11 cellular contexts compared by ENCODE assay signal in the genomic region with DNA sequence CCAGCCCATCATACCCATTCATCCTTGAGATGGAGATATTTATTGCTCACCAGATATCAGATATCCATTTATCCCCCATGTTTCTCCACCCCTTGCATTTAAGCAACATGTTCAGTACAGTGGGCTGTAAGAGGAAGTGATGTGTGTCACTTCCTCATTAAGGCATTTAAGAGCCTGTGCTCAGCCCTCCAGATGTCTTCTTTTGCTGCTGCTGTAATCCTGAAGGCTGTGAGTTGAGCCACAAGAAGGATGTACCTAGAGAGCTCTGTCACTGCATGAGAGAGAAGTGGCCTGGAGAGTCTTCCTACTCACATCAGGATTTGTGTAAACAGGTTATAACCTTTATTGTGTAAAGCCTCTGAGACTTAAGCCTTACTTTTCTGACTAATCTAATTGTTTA.
A peak's percentile ranks its signal among the peaks of the same experiment; 100 is the strongest.
DNase-seq lines count a peak whose midpoint lies in the region; ATAC-seq and TF ChIP-seq lines count a peak whose summit lies in the region.
"Had no signal": no experiment of that assay in that cellular context is flagged by ENCODE, and none has a peak within 500 bp of the region (broad histone marks: within the 10 kb centered on the region; RNA-seq: fewer than 3 reads in every experiment).

No MANE protein-coding gene starts in this region.

- peaks cover 5% of the 10 kb centered on the region for H3K9me3 Mint-ChIP-seq in activated B cell treated with CpG ODN at 0.5 μM for 24 hours
- H3K9me3 Mint-ChIP-seq in activated CD4-positive, alpha-beta memory T cell treated with anti-CD3 and anti-CD28 coated beads for 36 hours: no peaks in the 10 kb centered on the region
- H3K9me3 Mint-ChIP-seq in naive thymus-derived CD8-positive, alpha-beta T cell: peaks cover 0 to 18% (median 0%) of the 10 kb centered on the region in 9 donors
- H3K9me3 Mint-ChIP-seq: activated CD4-positive, alpha-beta T cell treated with anti-CD3 and anti-CD28 coated beads, Interleukin-2, amount 10 ng/mL, durations not matched to agents 24 days and 14 days had no signal

- H3K27me3 ChIP-seq in H7 (ENCODE audit: control insufficient read depth, insufficient read depth, low read length) (no peaks in the 10 kb centered on the region), mesendoderm (ENCODE audit: insufficient read depth, low read length, poor library complexity) (no peaks in the 10 kb centered on the region)

- DNase-seq in CD1c-positive myeloid dendritic cell (ENCODE audit: extremely low spot score): peak; percentile 40
- DNase-seq in KBM-7: peak; percentile 58
- DNase-seq in activated B cell treated with CpG ODN at 0.5 μM for 24 hours: no peak
- DNase-seq in activated CD4-positive, alpha-beta memory T cell treated with anti-CD3 and anti-CD28 coated beads for 36 hours: no peak
- DNase-seq in naive thymus-derived CD8-positive, alpha-beta T cell: no peak
- no peak for DNase-seq in H7
- no peak for DNase-seq in mesendoderm
- DNase-seq: activated CD4-positive, alpha-beta T cell treated with anti-CD3 and anti-CD28 coated beads, Interleukin-2, amount 10 ng/mL, durations not matched to agents 24 days and 14 days; NCI-H2081 treated with DMSO at 0.1 percent for 48 hours; right cardiac atrium had no signal

- no peak overlapping the region for H2AK5ac ChIP-seq in mesendoderm (ENCODE audit: low read length)

- no peak overlapping the region for H3K4me2 ChIP-seq in mesendoderm (ENCODE audit: low read length)

- H3K27ac ChIP-seq in mesendoderm (ENCODE audit: low read depth, low read length): no peak overlapping the region

- H3K4me1 Mint-ChIP-seq in activated B cell treated with CpG ODN at 0.5 μM for 24 hours: peaks cover 8% of the 10 kb centered on the region
- no peaks in the 10 kb centered on the region for H3K4me1 Mint-ChIP-seq in activated CD4-positive, alpha-beta memory T cell treated with anti-CD3 and anti-CD28 coated beads for 36 hours (ENCODE audit: low read depth)
- H3K4me1 Mint-ChIP-seq in naive thymus-derived CD8-positive, alpha-beta T cell: peaks cover 0 to 6% (median 0%) of the 10 kb centered on the region in 4 donors
- H3K4me1 Mint-ChIP-seq: activated CD4-positive, alpha-beta T cell treated with anti-CD3 and anti-CD28 coated beads, Interleukin-2, amount 10 ng/mL, durations not matched to agents 24 days and 14 days had no signal

- POLR2A ChIA-PET in activated B cell treated with CpG ODN at 0.5 μM for 24 hours (lab: Charles Lee): no interaction called here
- POLR2A ChIA-PET in activated CD4-positive, alpha-beta memory T cell treated with anti-CD3 and anti-CD28 coated beads for 36 hours (lab: Charles Lee): no interaction called here
- POLR2A ChIA-PET in naive thymus-derived CD8-positive, alpha-beta T cell (lab: Charles Lee): no interaction called here

- no peak overlapping the region for H4K8ac ChIP-seq in mesendoderm (ENCODE audit: low read depth, low read length)

- CTCF ChIA-PET in activated B cell treated with CpG ODN at 0.5 μM for 24 hours (lab: Charles Lee): no interaction called here
- CTCF ChIA-PET in activated CD4-positive, alpha-beta memory T cell treated with anti-CD3 and anti-CD28 coated beads for 36 hours (lab: Charles Lee): no interaction called here

- H3K4me1 ChIP-seq in mesendoderm (ENCODE audit: control insufficient read depth, low read depth, low read length): peaks cover 4% of the 10 kb centered on the region

- H3K23ac ChIP-seq in mesendoderm (ENCODE audit: low read length): no peak overlapping the region

- intact Hi-C loops in activated B cell treated with CpG ODN at 0.5 μM for 24 hours (cut with micrococcal nuclease): no loop called here
- intact Hi-C loops in activated CD4-positive, alpha-beta memory T cell treated with anti-CD3 and anti-CD28 coated beads for 36 hours (cut with micrococcal nuclease): no loop called here

- H2BK15ac ChIP-seq in mesendoderm (replicated peaks; ENCODE audit: low read depth): no peak overlapping the region

- H3K36me3 Mint-ChIP-seq in activated B cell treated with CpG ODN at 0.5 μM for 24 hours (ENCODE audit: low read depth): no peaks in the 10 kb centered on the region
- H3K36me3 Mint-ChIP-seq in activated CD4-positive, alpha-beta memory T cell treated with anti-CD3 and anti-CD28 coated beads for 36 hours: no peaks in the 10 kb centered on the region
- H3K36me3 Mint-ChIP-seq in naive thymus-derived CD8-positive, alpha-beta T cell: peaks cover 0 to 2% (median 0%) of the 10 kb centered on the region in 3 donors

- H2BK5ac ChIP-seq in mesendoderm (ENCODE audit: low read length): no peak overlapping the region

- no peak overlapping the region for H3K4me3 ChIP-seq in H7 (ENCODE audit: insufficient read depth, low read depth, low read length)
- no peak overlapping the region for H3K4me3 ChIP-seq in mesendoderm (ENCODE audit: low read length)

- no peak overlapping the region for H3K27ac Mint-ChIP-seq in activated B cell treated with CpG ODN at 0.5 μM for 24 hours
- no peak overlapping the region for H3K27ac Mint-ChIP-seq in activated CD4-positive, alpha-beta memory T cell treated with anti-CD3 and anti-CD28 coated beads for 36 hours
- H3K27ac Mint-ChIP-seq in naive thymus-derived CD8-positive, alpha-beta T cell: no peak overlapping the region
- H3K27ac Mint-ChIP-seq: activated CD4-positive, alpha-beta T cell treated with anti-CD3 and anti-CD28 coated beads, Interleukin-2, amount 10 ng/mL, durations not matched to agents 24 days and 14 days had no signal

- no peak for TF ChIP-seq CTCF in activated B cell treated with CpG ODN at 0.5 μM for 24 hours (IDR thresholded peaks at IDR 0.05)

- no peak overlapping the region for H4K5ac ChIP-seq in mesendoderm (ENCODE audit: low read length)

- ATAC-seq in GM21528 (IDR thresholded peaks at IDR 0.05; ENCODE audit: low FRiP score, unreplicated experiment) (peak; percentile 70), activated B cell treated with CpG ODN at 0.5 μM for 24 hours (ENCODE audit: low read depth) (peak; percentile 85)
- no peak for ATAC-seq in naive thymus-derived CD8-positive, alpha-beta T cell
- ATAC-seq: right cardiac atrium had no signal

- no peak overlapping the region for H3K4ac ChIP-seq in mesendoderm (ENCODE audit: low read depth, low read length)

- no peaks in the 10 kb centered on the region for H3K27me3 Mint-ChIP-seq in activated B cell treated with CpG ODN at 0.5 μM for 24 hours
- H3K27me3 Mint-ChIP-seq in activated CD4-positive, alpha-beta memory T cell treated with anti-CD3 and anti-CD28 coated beads for 36 hours: no peaks in the 10 kb centered on the region
- H3K27me3 Mint-ChIP-seq in naive thymus-derived CD8-positive, alpha-beta T cell: peaks cover 0 to 19% (median 2%) of the 10 kb centered on the region in 5 donors
- H3K27me3 Mint-ChIP-seq: activated CD4-positive, alpha-beta T cell treated with anti-CD3 and anti-CD28 coated beads, Interleukin-2, amount 10 ng/mL, durations not matched to agents 24 days and 14 days had no signal

- H3K9ac ChIP-seq in mesendoderm (ENCODE audit: low read length): no peak overlapping the region

- H2BK120ac ChIP-seq in mesendoderm (ENCODE audit: low read depth, low read length): no peak overlapping the region

- no peaks in the 10 kb centered on the region for H3K79me2 ChIP-seq in mesendoderm (ENCODE audit: control insufficient read depth, insufficient read depth, low read length)

- no peaks in the 10 kb centered on the region for H3K79me1 ChIP-seq in mesendoderm (ENCODE audit: low read length)

- no peak overlapping the region for H3K18ac ChIP-seq in mesendoderm (ENCODE audit: low read length)

- in situ Hi-C loops in KBM-7 (cut with MboI; ENCODE audit: low pct_unique_long_range_greater_than_20kb, low sequenced_read_pairs): no loop called here

- H3K36me3 ChIP-seq in H7 (replicated peaks; ENCODE audit: control insufficient read depth, insufficient read depth, low read length) (no peaks in the 10 kb centered on the region), mesendoderm (ENCODE audit: control insufficient read depth, insufficient read depth, low read length) (no peaks in the 10 kb centered on the region)

- no peak overlapping the region for H3K4me3 Mint-ChIP-seq in activated B cell treated with CpG ODN at 0.5 μM for 24 hours
- H3K4me3 Mint-ChIP-seq in activated CD4-positive, alpha-beta memory T cell treated with anti-CD3 and anti-CD28 coated beads for 36 hours: no peak overlapping the region
- no peak overlapping the region for H3K4me3 Mint-ChIP-seq in naive thymus-derived CD8-positive, alpha-beta T cell
- H3K4me3 Mint-ChIP-seq: activated CD4-positive, alpha-beta T cell treated with anti-CD3 and anti-CD28 coated beads, Interleukin-2, amount 10 ng/mL, durations not matched to agents 24 days and 14 days had no signal

- H3K56ac ChIP-seq in mesendoderm (ENCODE audit: low read length): no peak overlapping the region

Comparison
In these comparisons a context has a peak if more than half of its experiments do, and no peak if none do; other contexts are left out.
1. DNase-seq: peak in CD1c-positive myeloid dendritic cell (single experiment) and KBM-7 (single experiment); none in activated B cell treated with CpG ODN at 0.5 μM for 24 hours (single experiment), activated CD4-positive, alpha-beta memory T cell treated with anti-CD3 and anti-CD28 coated beads for 36 hours (single experiment), naive thymus-derived CD8-positive, alpha-beta T cell (0 of 10), H7 (single experiment) and mesendoderm (single experiment).
2. ATAC-seq: peak in GM21528 (single experiment) and activated B cell treated with CpG ODN at 0.5 μM for 24 hours (single experiment); none in naive thymus-derived CD8-positive, alpha-beta T cell (0 of 2).